16 cellular contexts compared by ENCODE assay signal in genomic region chr18:73793386-73793785, GRCh38.
A peak's percentile ranks its signal among the peaks of the same experiment; 100 is the strongest.
DNase-seq lines count a peak whose midpoint lies in the region; ATAC-seq and TF ChIP-seq lines count a peak whose summit lies in the region.
"Had no signal": no experiment of that assay in that cellular context is flagged by ENCODE, and none has a peak within 500 bp of the region (broad histone marks: within the 10 kb centered on the region; RNA-seq: fewer than 3 reads in every experiment).

No MANE protein-coding gene starts in this region.

- TF ChIP-seq CTCF in foreskin fibroblast (IDR thresholded peaks at IDR 0.05; ENCODE audit: low read depth, low read length), result no peak
- no peak for TF ChIP-seq CTCF in smooth muscle cell (IDR thresholded peaks at IDR 0.05; ENCODE audit: borderline replicate concordance, insufficient read depth, poor library complexity, severe bottlenecking)

- no peak overlapping the region for H3K4me3 ChIP-seq in GM23248
- H3K4me3 ChIP-seq in foreskin fibroblast (ENCODE audit: low read depth in 1 of 2, low read length in 2 of 2), result no peak overlapping the region
- H3K4me3 ChIP-seq in smooth muscle cell, result no peak overlapping the region
- H3K4me3 ChIP-seq in Karpas-422 (ENCODE audit: low read length), result no peak overlapping the region
- H3K4me3 ChIP-seq: body of pancreas, psoas muscle, SK-N-MC, testis had no signal

- H3K9me2 ChIP-seq in GM23248 (ENCODE audit: insufficient read depth) (no peaks in the 10 kb centered on the region), Karpas-422 (replicated peaks; ENCODE audit: insufficient read depth, low read length) (no peaks in the 10 kb centered on the region; the same call in 1 of the 2 replicates)

- H3K9me3 ChIP-seq in GM23248 (ENCODE audit: low read depth), result no peaks in the 10 kb centered on the region
- H3K9me3 ChIP-seq in smooth muscle cell (replicated peaks; ENCODE audit: low read depth), result no peaks in the 10 kb centered on the region
- peaks cover 10% of the 10 kb centered on the region; the same call in 1 of the 2 replicates for H3K9me3 ChIP-seq in Karpas-422 (ENCODE audit: low read length)
- H3K9me3 ChIP-seq: body of pancreas, psoas muscle, testis had no signal

- ATAC-seq in SK-N-SH treated with all-trans-retinoic acid at 6 μM for 48 hours, result peak; percentile 46; the same call in 1 of the 3 replicates
- ATAC-seq in HG03025 (IDR thresholded peaks at IDR 0.05; ENCODE audit: low FRiP score, unreplicated experiment), result no peak
- ATAC-seq: body of pancreas, psoas muscle had no signal

- H2AFZ ChIP-seq in GM23248 (no peak overlapping the region), smooth muscle cell (ENCODE audit: low read depth) (peak overlapping the region; percentile 62), Karpas-422 (ENCODE audit: low read length) (no peak overlapping the region)

- no peak overlapping the region for H3K4me2 ChIP-seq in GM23248 (ENCODE audit: unreplicated experiment)
- H3K4me2 ChIP-seq in smooth muscle cell, result peak overlapping the region; percentile 82
- H3K4me2 ChIP-seq in Karpas-422 (ENCODE audit: low read depth, low read length, poor library complexity, severe bottlenecking), result no peak overlapping the region

- peak; percentile 5 for DNase-seq in GM23248
- peak; percentile 18 to 47 for DNase-seq in foreskin fibroblast
- DNase-seq in smooth muscle cell (lab: John Stamatoyannopoulos, UW; ENCODE audit: unreplicated experiment), result no peak
- DNase-seq in Karpas-422, result no peak
- no peak for DNase-seq in hippocampal formation (lab: John Stamatoyannopoulos, UW)
- DNase-seq: activated gamma-delta T cell; body of pancreas; effector memory CD4-positive, alpha-beta T cell; kidney glomerular epithelial cell; NCI-H2171 treated with DMSO at 0.1 percent for 48 hours; psoas muscle; testis had no signal

- H3K27ac ChIP-seq in GM23248 (no peak overlapping the region), smooth muscle cell (ENCODE audit: low read depth) (peak overlapping the region; percentile 86), Karpas-422 (ENCODE audit: low read length) (no peak overlapping the region)
- H3K27ac ChIP-seq: body of pancreas, C4-2B, psoas muscle, SK-N-MC, testis had no signal

- H3F3A ChIP-seq in GM23248 (ENCODE audit: insufficient read depth), result no peaks in the 10 kb centered on the region
- H3F3A ChIP-seq in smooth muscle cell (ENCODE audit: low read depth), result peaks cover 14% of the 10 kb centered on the region

- no peaks in the 10 kb centered on the region for H3K36me3 ChIP-seq in GM23248 (ENCODE audit: low read depth)
- H3K36me3 ChIP-seq in smooth muscle cell (ENCODE audit: low read depth), result no peaks in the 10 kb centered on the region
- H3K36me3 ChIP-seq in Karpas-422 (ENCODE audit: insufficient read depth, low read length), result no peaks in the 10 kb centered on the region

- H3K79me2 ChIP-seq in GM23248 (ENCODE audit: insufficient read depth) (no peaks in the 10 kb centered on the region), smooth muscle cell (ENCODE audit: low read depth) (no peaks in the 10 kb centered on the region), Karpas-422 (ENCODE audit: low read length) (no peaks in the 10 kb centered on the region)

- H3K27me3 ChIP-seq in GM23248 (replicated peaks; ENCODE audit: insufficient read depth) (no peaks in the 10 kb centered on the region; the same call in 1 of the 2 replicates), smooth muscle cell (ENCODE audit: low read depth) (no peaks in the 10 kb centered on the region), Karpas-422 (ENCODE audit: low read length) (no peaks in the 10 kb centered on the region)
- H3K27me3 ChIP-seq: body of pancreas, testis had no signal

- H3K9ac ChIP-seq in GM23248 (no peak overlapping the region), smooth muscle cell (ENCODE audit: low read depth) (peak overlapping the region; percentile 7), Karpas-422 (ENCODE audit: low read length) (no peak overlapping the region)

- WGBS in GM23248 (ENCODE audit: low coverage in 1 of 2, low lambda C conversion rate in 2 of 2, missing lambda C conversion rate in 2 of 2), 2 experiments, result 30 to 37% methylated on average over 3 of the region's 3 CpGs
- 0% methylated on average over 3 of the region's 3 CpGs for WGBS in smooth muscle cell (ENCODE audit: low lambda C conversion rate)

- no peaks in the 10 kb centered on the region for H4K20me1 ChIP-seq in GM23248 (ENCODE audit: insufficient read depth)
- H4K20me1 ChIP-seq in smooth muscle cell (ENCODE audit: low read depth), result no peaks in the 10 kb centered on the region
- no peaks in the 10 kb centered on the region for H4K20me1 ChIP-seq in Karpas-422 (ENCODE audit: insufficient read depth, low read depth, low read length)

- H3K4me1 ChIP-seq in GM23248 (ENCODE audit: insufficient read depth) (no peaks in the 10 kb centered on the region), smooth muscle cell (ENCODE audit: low read depth) (peaks cover 22% of the 10 kb centered on the region), Karpas-422 (ENCODE audit: low read length) (no peaks in the 10 kb centered on the region)
- H3K4me1 ChIP-seq: body of pancreas, psoas muscle, testis had no signal

- in situ Hi-C loops in GM23248 (cut with MboI), result no loop called here

TF ChIP-seq in SK-N-SH treated with all-trans-retinoic acid at 6 μM for 48 hours, 23 proteins besides CTCF, POLR2A, EP300 and RAD21:
- TF ChIP-seq ZNF8 (CRISPR knock-in tag; IDR thresholded peaks at IDR 0.05) (no peak), CREB5 (CRISPR knock-in tag; IDR thresholded peaks at IDR 0.05; ENCODE audit: low read depth) (no peak)

Comparison
In these comparisons a context has a peak if more than half of its experiments do, and no peak if none do; other contexts are left out.
1. DNase-seq: peak in GM23248 (single experiment) and foreskin fibroblast (2 of 2); none in smooth muscle cell (single experiment), Karpas-422 (single experiment) and hippocampal formation (0 of 2).